1 cellular context compared by ENCODE assay signal in genomic region chr1:31784356-31785019, GRCh38.
TF ChIP-seq lines count a peak whose summit lies in the region.

No MANE protein-coding gene starts in this region.

TF ChIP-seq in SK-N-SH, 30 proteins besides CTCF, POLR2A, EP300 and RAD21 (continued from another document):
- TF ChIP-seq GATA2 (CRISPR knock-in tag; IDR thresholded peaks at IDR 0.05) (peak; percentile 93), IRF3 (IDR thresholded peaks at IDR 0.05; ENCODE audit: low read depth, low read length) (no peak), MXI1 (IDR thresholded peaks at IDR 0.05; ENCODE audit: low read depth, low read length) (no peak; the same call in 1 of the 2 replicates), CHD2 (IDR thresholded peaks at IDR 0.05; ENCODE audit: low read length, partially characterized antibody) (peak; percentile 19), FOXM1 (IDR thresholded peaks at IDR 0.05; ENCODE audit: low read depth) (no peak), RCOR1 (IDR thresholded peaks at IDR 0.05; ENCODE audit: low read length) (peak; percentile 38; the same call in 1 of the 2 replicates)
TF ChIP-seq in SK-N-SH: peak in this region for 5.
